ENCODE assay signal across 3 cellular contexts in genomic region chr15:28702427-28702826, GRCh38. TPM values are rescaled to one million over a fixed set of nuclear protein-coding genes. Genes with fewer than 3 reads are reported as not detected.
"Had no signal": no experiment of that assay in that cellular context is flagged by ENCODE, and none has a peak within 500 bp of the region (broad histone marks: within the 10 kb centered on the region; RNA-seq: fewer than 3 reads in every experiment).

No MANE protein-coding gene starts in this region.

RNA-seq across cellular contexts. Expression of gene GOLGA8M, which starts 9.8 kb away (rescaled TPM):
- total RNA-seq: OCI-LY7, PC-9 had no signal
- polyA plus RNA-seq: SK-N-SH had no signal
